In genomic region chr6:137874204-137875001, GRCh38 we compare ENCODE assay signal across 9 cellular contexts. TPM values are rescaled to one million over a fixed set of nuclear protein-coding genes. Genes with fewer than 3 reads are reported as not detected.
DNase-seq lines count a peak whose midpoint lies in the region; ATAC-seq lines count a peak whose summit lies in the region.
"Had no signal": no experiment of that assay in that cellular context is flagged by ENCODE, and none has a peak within 500 bp of the region (broad histone marks: within the 10 kb centered on the region; RNA-seq: fewer than 3 reads in every experiment).

No MANE protein-coding gene starts in this region.

- H3K36me3 Mint-ChIP-seq in activated CD4-positive, alpha-beta T cell treated with anti-CD3 and anti-CD28 coated beads, Interleukin-2, amount 10 ng/mL, durations not matched to agents 7 days and 5 days (ENCODE audit: low read depth), result peaks cover 81% of the 10 kb centered on the region
- H3K36me3 Mint-ChIP-seq in activated T-helper 2 cell treated with anti-CD3 and anti-CD28 coated beads, Interferon-gamma antibody, Interleukin-2, Interleukin-4, amounts not matched to agents 10 μg/mL and 5 μg/mL and 100 μg/mL, durations not matched to agents 14 hours and 24 hours and 36 hours (ENCODE audit: low read depth), result peaks cover 99% of the 10 kb centered on the region

- no peak for ATAC-seq in HG02610 (IDR thresholded peaks at IDR 0.05; ENCODE audit: unreplicated experiment)

- no peak overlapping the region for H3K4me3 Mint-ChIP-seq in activated CD4-positive, alpha-beta T cell treated with anti-CD3 and anti-CD28 coated beads, Interleukin-2, amount 10 ng/mL, durations not matched to agents 7 days and 5 days
- peak overlapping the region; percentile 96 for H3K4me3 Mint-ChIP-seq in activated T-helper 2 cell treated with anti-CD3 and anti-CD28 coated beads, Interferon-gamma antibody, Interleukin-2, Interleukin-4, amounts not matched to agents 10 μg/mL and 5 μg/mL and 100 μg/mL, durations not matched to agents 14 hours and 24 hours and 36 hours (ENCODE audit: low read depth)

- peak overlapping the region in 3 of 5 donors; percentile 11 to 78 (median 62) for H3K9ac ChIP-seq in subcutaneous abdominal adipose tissue (ENCODE audit: low read length in 5 of 5)

- CTCF ChIA-PET in activated CD4-positive, alpha-beta T cell treated with anti-CD3 and anti-CD28 coated beads, Interleukin-2, amount 10 ng/mL, durations not matched to agents 7 days and 5 days (lab: Charles Lee), result interaction anchor here (0.8 to 1.5 kb wide), 5 partner anchors 9 to 170 kb away, joined by 3 to 5 read pairs (median 3); no protein-coding TSS in a partner anchor

- peaks cover 28 to 55% (median 52%) of the 10 kb centered on the region in 5 donors for H3K36me3 ChIP-seq in subcutaneous abdominal adipose tissue (ENCODE audit: control insufficient read depth in 5 of 5, insufficient read depth in 5 of 5, low read length in 5 of 5)

- H3K4me3 ChIP-seq in subcutaneous abdominal adipose tissue (ENCODE audit: low read depth in 1 of 5, low read length in 5 of 5), result no peak overlapping the region

- H3K27me3 Mint-ChIP-seq in activated CD4-positive, alpha-beta T cell treated with anti-CD3 and anti-CD28 coated beads, Interleukin-2, amount 10 ng/mL, durations not matched to agents 7 days and 5 days, result no peaks in the 10 kb centered on the region
- H3K27me3 Mint-ChIP-seq in activated T-helper 2 cell treated with anti-CD3 and anti-CD28 coated beads, Interferon-gamma antibody, Interleukin-2, Interleukin-4, amounts not matched to agents 10 μg/mL and 5 μg/mL and 100 μg/mL, durations not matched to agents 14 hours and 24 hours and 36 hours (ENCODE audit: low read depth), result no peaks in the 10 kb centered on the region

- POLR2A ChIA-PET in activated CD4-positive, alpha-beta T cell treated with anti-CD3 and anti-CD28 coated beads, Interleukin-2, amount 10 ng/mL, durations not matched to agents 7 days and 5 days (lab: Charles Lee), result no interaction called here

- peaks cover 87% of the 10 kb centered on the region for H3K4me1 Mint-ChIP-seq in activated CD4-positive, alpha-beta T cell treated with anti-CD3 and anti-CD28 coated beads, Interleukin-2, amount 10 ng/mL, durations not matched to agents 7 days and 5 days
- peaks cover 60% of the 10 kb centered on the region for H3K4me1 Mint-ChIP-seq in activated T-helper 2 cell treated with anti-CD3 and anti-CD28 coated beads, Interferon-gamma antibody, Interleukin-2, Interleukin-4, amounts not matched to agents 10 μg/mL and 5 μg/mL and 100 μg/mL, durations not matched to agents 14 hours and 24 hours and 36 hours (ENCODE audit: low read depth)

- no peaks in the 10 kb centered on the region for H3K9me3 Mint-ChIP-seq in activated CD4-positive, alpha-beta T cell treated with anti-CD3 and anti-CD28 coated beads, Interleukin-2, amount 10 ng/mL, durations not matched to agents 7 days and 5 days
- H3K9me3 Mint-ChIP-seq in activated T-helper 2 cell treated with anti-CD3 and anti-CD28 coated beads, Interferon-gamma antibody, Interleukin-2, Interleukin-4, amounts not matched to agents 10 μg/mL and 5 μg/mL and 100 μg/mL, durations not matched to agents 14 hours and 24 hours and 36 hours, result no peaks in the 10 kb centered on the region

- no peaks in the 10 kb centered on the region for H3K27me3 ChIP-seq in subcutaneous abdominal adipose tissue (ENCODE audit: control insufficient read depth in 5 of 5, insufficient read depth in 4 of 5, low read length in 5 of 5)

- DNase-seq in activated CD4-positive, alpha-beta T cell treated with anti-CD3 and anti-CD28 coated beads, Interleukin-2, amount 10 ng/mL, durations not matched to agents 7 days and 5 days, result no peak
- no peak for DNase-seq in activated CD4-positive, alpha-beta T cell treated with anti-CD3 and anti-CD28 coated beads for 48 hours
- DNase-seq in activated T-helper 2 cell treated with anti-CD3 and anti-CD28 coated beads, Interferon-gamma antibody, Interleukin-2, Interleukin-4, amounts not matched to agents 10 μg/mL and 5 μg/mL and 100 μg/mL, durations not matched to agents 14 hours and 24 hours and 36 hours (ENCODE audit: low spot score), result no peak
- DNase-seq in kidney glomerular epithelial cell (lab: John Stamatoyannopoulos, UW), result peak; percentile 11
- DNase-seq in activated CD4-positive, CD25-positive, alpha-beta regulatory T cell treated with anti-CD3 and anti-CD28 coated beads, Interleukin-2, amount 50 U/mL, for 72 hours, result no peak
- DNase-seq in NCI-H526 treated with DMSO at 0.1 percent for 48 hours (lab: John Stamatoyannopoulos, UW), result no peak
- DNase-seq: activated CD4-positive, alpha-beta T cell treated with anti-CD3 and anti-CD28 coated beads, Interleukin-2, amount 50 U/mL, for 4 hours had no signal

- H3K9me3 ChIP-seq in subcutaneous abdominal adipose tissue (ENCODE audit: control insufficient read depth in 5 of 5, low read length in 5 of 5), result no peaks in the 10 kb centered on the region

- peaks cover 5 to 67% (median 59%) of the 10 kb centered on the region in 5 donors for H3K4me1 ChIP-seq in subcutaneous abdominal adipose tissue (ENCODE audit: control insufficient read depth in 5 of 5, insufficient read depth in 5 of 5, low read length in 5 of 5)

- H3K27ac ChIP-seq in subcutaneous abdominal adipose tissue (ENCODE audit: low read depth, low read length), result peak overlapping the region; percentile 94

- intact Hi-C loops in activated T-helper 2 cell treated with anti-CD3 and anti-CD28 coated beads, Interferon-gamma antibody, Interleukin-2, Interleukin-4, amounts not matched to agents 10 μg/mL and 5 μg/mL and 100 μg/mL, durations not matched to agents 14 hours and 24 hours and 36 hours (cut with micrococcal nuclease), result no loop called here

- H3K27ac Mint-ChIP-seq in activated CD4-positive, alpha-beta T cell treated with anti-CD3 and anti-CD28 coated beads, Interleukin-2, amount 10 ng/mL, durations not matched to agents 7 days and 5 days, result peak overlapping the region; percentile 11
- peak overlapping the region; percentile 96 for H3K27ac Mint-ChIP-seq in activated T-helper 2 cell treated with anti-CD3 and anti-CD28 coated beads, Interferon-gamma antibody, Interleukin-2, Interleukin-4, amounts not matched to agents 10 μg/mL and 5 μg/mL and 100 μg/mL, durations not matched to agents 14 hours and 24 hours and 36 hours

RNA-seq across cellular contexts. Expression of gene TNFAIP3, which starts 7.3 kb away (rescaled TPM):
- total RNA-seq in activated CD4-positive, alpha-beta T cell treated with anti-CD3 and anti-CD28 coated beads, Interleukin-2, amount 10 ng/mL, durations not matched to agents 7 days and 5 days, result 10 to 100 TPM; 41.8 to 43.9 TPM
- 250 and 251 TPM in 2 replicates for total RNA-seq in activated T-helper 2 cell treated with anti-CD3 and anti-CD28 coated beads, Interferon-gamma antibody, Interleukin-2, Interleukin-4, amounts not matched to agents 10 μg/mL and 5 μg/mL and 100 μg/mL, durations not matched to agents 14 hours and 24 hours and 36 hours
